In genomic region chr13:30017880-30018279, GRCh38 we compare ENCODE assay signal across 28 cellular contexts.
A peak's percentile ranks its signal among the peaks of the same experiment; 100 is the strongest.
DNase-seq lines count a peak whose midpoint lies in the region; ATAC-seq and TF ChIP-seq lines count a peak whose summit lies in the region.
"Had no signal": no experiment of that assay in that cellular context is flagged by ENCODE, and none has a peak within 500 bp of the region (broad histone marks: within the 10 kb centered on the region; RNA-seq: fewer than 3 reads in every experiment).

No MANE protein-coding gene starts in this region.

- no peaks in the 10 kb centered on the region for H3K27me3 ChIP-seq in A673 (replicated peaks; ENCODE audit: insufficient read depth, low read depth, low read length, poor library complexity)
- H3K27me3 ChIP-seq: adrenal gland, ovary, sigmoid colon had no signal

- H3K4me1 ChIP-seq in A673 (ENCODE audit: insufficient read depth, low read length, poor library complexity, severe bottlenecking) (peaks cover 23% of the 10 kb centered on the region), HEK293 (ENCODE audit: control insufficient read depth, insufficient read depth, low read length) (no peaks in the 10 kb centered on the region)
- H3K4me1 ChIP-seq: adrenal gland, sigmoid colon had no signal

- H3K36me3 ChIP-seq in A673 (ENCODE audit: insufficient read depth, low read length, poor library complexity, severe bottlenecking) (no peaks in the 10 kb centered on the region), HEK293 (ENCODE audit: control insufficient read depth in 2 of 2, insufficient read depth in 1 of 2, low read length in 2 of 2) (no peaks in the 10 kb centered on the region)
- H3K36me3 ChIP-seq: adrenal gland, ovary, sigmoid colon had no signal

- no peak overlapping the region for H3K4me3 Mint-ChIP-seq in neural crest cell
- H3K4me3 Mint-ChIP-seq: activated CD8-positive, alpha-beta T cell treated with anti-CD3 and anti-CD28 coated beads, Interleukin-2, amount 10 ng/mL, durations not matched to agents 7 days and 5 days had no signal

- 0 out of 2 replicates have a peak, but pooled peaks have one; percentile 13 for TF ChIP-seq CTCF in A673 (conservative IDR thresholded peaks at IDR 0.05; ENCODE audit: low read depth, low read length)
- TF ChIP-seq CTCF in HEK293 (tag by site-specific recombination; IDR thresholded peaks at IDR 0.05) = no peak
- TF ChIP-seq CTCF in epithelial cell of proximal tubule (conservative IDR thresholded peaks at IDR 0.05; ENCODE audit: low read depth, low read length) = peak; percentile 8
- peak; percentile 34 for TF ChIP-seq CTCF in neural crest cell (conservative IDR thresholded peaks at IDR 0.05)

- H3K27me3 Mint-ChIP-seq in neural crest cell (ENCODE audit: low read depth) = no peaks in the 10 kb centered on the region

- no peak overlapping the region for H3K4me3 ChIP-seq in A673 (ENCODE audit: low read depth, low read length, poor library complexity, severe bottlenecking)
- no peak overlapping the region for H3K4me3 ChIP-seq in HEK293 (ENCODE audit: low read depth, low read length)
- H3K4me3 ChIP-seq in epithelial cell of proximal tubule (ENCODE audit: low read depth, low read length) = no peak overlapping the region
- H3K4me3 ChIP-seq: adrenal gland, ovary, sigmoid colon had no signal

- no peak for ATAC-seq in GM18505 (IDR thresholded peaks at IDR 0.05; ENCODE audit: unreplicated experiment)
- no peak for ATAC-seq in HG03521 (IDR thresholded peaks at IDR 0.05; ENCODE audit: unreplicated experiment)
- ATAC-seq: activated CD8-positive, alpha-beta T cell treated with anti-CD3 and anti-CD28 coated beads, Interleukin-2, amount 10 ng/mL, durations not matched to agents 7 days and 5 days; naive thymus-derived CD4-positive, alpha-beta T cell; PC-3 had no signal

- H3K4me1 Mint-ChIP-seq in neural crest cell = peaks cover 45% of the 10 kb centered on the region

- H3K9me3 ChIP-seq in A673 (ENCODE audit: low read depth, low read length, poor library complexity, severe bottlenecking) (no peaks in the 10 kb centered on the region), HEK293 (ENCODE audit: control insufficient read depth, insufficient read depth, low read depth, low read length) (no peaks in the 10 kb centered on the region)
- H3K9me3 ChIP-seq: adrenal gland, ovary, sigmoid colon had no signal

- intact Hi-C loops in A673 (cut with micrococcal nuclease; ENCODE audit: unreplicated experiment) (no loop called here), cardiac septum (cut with DNase I) (no loop called here)

- CTCF ChIA-PET in A673 (lab: Charles Lee) = no interaction called here
- CTCF ChIA-PET in HEK293 (lab: Yijun Ruan, JAX) = no interaction called here

- no peaks in the 10 kb centered on the region for H3K36me3 Mint-ChIP-seq in neural crest cell (ENCODE audit: low read depth)
- H3K36me3 Mint-ChIP-seq: naive thymus-derived CD4-positive, alpha-beta T cell had no signal

- H3K27ac Mint-ChIP-seq in neural crest cell (ENCODE audit: unreplicated experiment) = peak overlapping the region; percentile 85
- H3K27ac Mint-ChIP-seq: activated CD8-positive, alpha-beta T cell treated with anti-CD3 and anti-CD28 coated beads, Interleukin-2, amount 10 ng/mL, durations not matched to agents 7 days and 5 days; naive thymus-derived CD4-positive, alpha-beta T cell had no signal

- BruUV-seq in A673 (replicated peaks; lab: Mats Ljungman, UMichigan) = no TSS peak

- H3K9me3 Mint-ChIP-seq in neural crest cell = peaks cover 5% of the 10 kb centered on the region
- H3K9me3 Mint-ChIP-seq: naive thymus-derived CD4-positive, alpha-beta T cell had no signal

- DNase-seq in A673 (ENCODE audit: low spot score) (peak; percentile 43), epithelial cell of proximal tubule (ENCODE audit: low read depth) (no peak), neural crest cell (ENCODE audit: low read depth, low spot score) (no peak), D341Med (ENCODE audit: low spot score) (no peak), cardiac septum (ENCODE audit: low spot score) (no peak)
- DNase-seq: activated CD4-positive, alpha-beta T cell treated with anti-CD3 and anti-CD28 coated beads for 1 hour; activated CD8-positive, alpha-beta T cell treated with anti-CD3 and anti-CD28 coated beads, Interleukin-2, amount 10 ng/mL, durations not matched to agents 7 days and 5 days; activated naive CD4-positive, alpha-beta T cell; adrenal gland; dermis blood vessel endothelial cell; foreskin melanocyte; GDM1; mesenchymal stem cell; MV-4-11; naive thymus-derived CD4-positive, alpha-beta T cell; NCI-H1694; NCI-H774; ovary; PC-3; SHP77; sigmoid colon; stimulated activated CD8-positive, alpha-beta memory T cell treated with anti-CD3 and anti-CD28 coated beads, Interleukin-4, amount 100 ng/mL, for 48 hours had no signal

- POLR2A ChIA-PET in A673 (lab: Charles Lee; ENCODE audit: low non-redundant PET) (no interaction called here), HEK293 (lab: Yijun Ruan, JAX) (no interaction called here)

- no peak for TF ChIP-seq POLR2A in GM18505 (IDR thresholded peaks at IDR 0.05; ENCODE audit: borderline replicate concordance, extremely low read depth, insufficient read depth, insufficient read length)

- H3K27ac ChIP-seq in A673 (ENCODE audit: low read depth, low read length, poor library complexity, severe bottlenecking) = no peak overlapping the region
- H3K27ac ChIP-seq in HEK293 (ENCODE audit: extremely low read depth, low read depth, low read length) = no peak overlapping the region
- H3K27ac ChIP-seq: adrenal gland, C4-2B, epithelial cell of prostate, KMS-11, ovary, sigmoid colon had no signal

TF ChIP-seq in HEK293, 187 proteins besides CTCF, POLR2A, EP300 and RAD21:
- no peak for TF ChIP-seq ZNF280C (tag by site-specific recombination; IDR thresholded peaks at IDR 0.05)
- peak; percentile 60 for TF ChIP-seq ZIC2 (tag by site-specific recombination; IDR thresholded peaks at IDR 0.05)
- TF ChIP-seq ZNF514 (tag by site-specific recombination; IDR thresholded peaks at IDR 0.05) = no peak
- no peak for TF ChIP-seq ZNF654 (tag by site-specific recombination; IDR thresholded peaks at IDR 0.05; ENCODE audit: low read depth)
- TF ChIP-seq MEIS1 (CRISPR knock-in tag; IDR thresholded peaks at IDR 0.05; ENCODE audit: borderline replicate concordance) = no peak
- no peak for TF ChIP-seq ZNF37A (tag by site-specific recombination; IDR thresholded peaks at IDR 0.05)
- no peak for TF ChIP-seq ZNF157 (tag by site-specific recombination; IDR thresholded peaks at IDR 0.05)
- TF ChIP-seq ZNF449 (tag by site-specific recombination; IDR thresholded peaks at IDR 0.05) = peak; percentile 99
